ENCODE assay signal across 29 cellular contexts in the genomic region with DNA sequence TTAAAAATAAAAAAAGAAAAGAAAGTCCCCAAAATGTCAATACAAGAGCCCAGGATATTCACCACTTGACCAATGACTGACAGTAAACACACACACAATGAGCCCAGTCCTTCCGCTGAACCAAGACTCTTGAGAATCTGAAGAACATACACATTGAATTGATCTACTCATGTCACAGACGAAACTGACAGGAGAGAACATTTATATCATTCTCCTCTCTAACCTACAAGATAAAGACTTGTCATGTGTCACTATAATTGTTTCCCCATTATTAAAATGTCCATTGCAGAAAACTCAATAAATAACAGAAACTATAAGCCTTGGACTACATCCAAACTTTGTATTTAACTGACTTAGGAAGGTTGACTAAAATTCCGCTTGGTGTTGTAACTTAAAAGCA.
"Had no signal": no experiment of that assay in that cellular context is flagged by ENCODE, and none has a peak within 500 bp of the region (broad histone marks: within the 10 kb centered on the region; RNA-seq: fewer than 3 reads in every experiment).

No MANE protein-coding gene starts in this region.

- ATAC-seq: naive thymus-derived CD8-positive, alpha-beta T cell; natural killer cell treated with Interleukin-12 subunit alpha and Interleukin-12 subunit beta and Interleukin-15 and Interleukin-18, amount 100 ng/mL, for 72 hours; psoas muscle; right cardiac atrium; right lobe of liver; stimulated activated memory B cell treated with anti-CD40 and anti-IgM and Interleukin-4, amounts not matched to agents 10 μg/mL and 1 μg/mL and 100 μg/mL, for 72 hours; stimulated activated naive CD8-positive, alpha-beta T cell treated with anti-CD3 and anti-CD28 coated beads, Interleukin-15, amount 100 ng/mL, for 72 hours; stimulated activated naive CD8-positive, alpha-beta T cell treated with anti-CD3 and anti-CD28 coated beads, Interleukin-15, Interleukin-2, amounts not matched to agents 100 U/mL and 50 U/mL, for 24 hours; upper lobe of right lung had no signal

- DNase-seq: naive B cell; naive thymus-derived CD8-positive, alpha-beta T cell; occipital lobe; ovary; posterior cingulate gyrus; psoas muscle; right cardiac atrium; right lobe of liver; sigmoid colon; small intestine; stimulated activated CD4-positive, alpha-beta T cell treated with anti-CD3 and anti-CD28 coated beads, Interleukin-15, amount 100 ng/mL, for 24 hours; stimulated activated CD4-positive, alpha-beta T cell treated with anti-CD3 and anti-CD28 coated beads, Interleukin-2, amount 100 ng/mL, for 24 hours; stimulated activated CD4-positive, alpha-beta T cell treated with anti-CD3 and anti-CD28 coated beads, Interleukin-2, amount 100 ng/mL, for 48 hours; stimulated activated CD4-positive, alpha-beta T cell treated with anti-CD3 and anti-CD28 coated beads, Interleukin-4, amount 100 ng/mL, for 24 hours; stimulated activated CD8-positive, alpha-beta memory T cell treated with anti-CD3 and anti-CD28 coated beads, Interleukin-4, amount 100 ng/mL, for 48 hours; stimulated activated naive CD4-positive, alpha-beta T cell; stimulated activated naive CD8-positive, alpha-beta T cell treated with anti-CD3 and anti-CD28 coated beads, Interleukin-15, amount 100 ng/mL, for 72 hours; stimulated activated naive CD8-positive, alpha-beta T cell treated with anti-CD3 and anti-CD28 coated beads, Interleukin-15, Interleukin-2, amounts not matched to agents 100 U/mL and 50 U/mL, for 24 hours; substantia nigra; testis; tibial artery; transverse colon; upper lobe of right lung; uterus had no signal

- H3K4me1 Mint-ChIP-seq: naive B cell; naive thymus-derived CD8-positive, alpha-beta T cell; stimulated activated memory B cell treated with anti-CD40 and anti-IgM and Interleukin-4, amounts not matched to agents 10 μg/mL and 1 μg/mL and 100 μg/mL, for 72 hours; stimulated activated naive CD8-positive, alpha-beta T cell treated with anti-CD3 and anti-CD28 coated beads, Interleukin-15, amount 100 ng/mL, for 72 hours had no signal

- H3K4me3 Mint-ChIP-seq: naive B cell; naive thymus-derived CD8-positive, alpha-beta T cell; natural killer cell treated with Interleukin-12 subunit alpha and Interleukin-12 subunit beta and Interleukin-15 and Interleukin-18, amount 100 ng/mL, for 72 hours; neural progenitor cell; stimulated activated memory B cell treated with anti-CD40 and anti-IgM and Interleukin-4, amounts not matched to agents 10 μg/mL and 1 μg/mL and 100 μg/mL, for 72 hours; stimulated activated naive CD8-positive, alpha-beta T cell treated with anti-CD3 and anti-CD28 coated beads, Interleukin-15, amount 100 ng/mL, for 72 hours; type B pancreatic cell had no signal

- H3K9me3 Mint-ChIP-seq: neural progenitor cell, type B pancreatic cell had no signal

- H3K36me3 Mint-ChIP-seq: neural progenitor cell; stimulated activated memory B cell treated with anti-CD40 and anti-IgM and Interleukin-4, amounts not matched to agents 10 μg/mL and 1 μg/mL and 100 μg/mL, for 72 hours; type B pancreatic cell had no signal

- H3K27me3 Mint-ChIP-seq: type B pancreatic cell had no signal

- H3K27ac Mint-ChIP-seq: naive B cell; naive thymus-derived CD8-positive, alpha-beta T cell; natural killer cell treated with Interleukin-12 subunit alpha and Interleukin-12 subunit beta and Interleukin-15 and Interleukin-18, amount 100 ng/mL, for 72 hours; neural progenitor cell; progenitor cell of endocrine pancreas; stimulated activated memory B cell treated with anti-CD40 and anti-IgM and Interleukin-4, amounts not matched to agents 10 μg/mL and 1 μg/mL and 100 μg/mL, for 72 hours; stimulated activated naive CD8-positive, alpha-beta T cell treated with anti-CD3 and anti-CD28 coated beads, Interleukin-15, amount 100 ng/mL, for 72 hours; type B pancreatic cell had no signal
